ENCODE assay signal across 13 cellular contexts in genomic region chr12:23757541-23757962, GRCh38.
DNase-seq lines count a peak whose midpoint lies in the region; ATAC-seq and TF ChIP-seq lines count a peak whose summit lies in the region.
"Had no signal": no experiment of that assay in that cellular context is flagged by ENCODE, and none has a peak within 500 bp of the region (broad histone marks: within the 10 kb centered on the region; RNA-seq: fewer than 3 reads in every experiment).

No MANE protein-coding gene starts in this region.

- H3K4me2 ChIP-seq in hepatocyte, result peak overlapping the region; percentile 20

- H3K27me3 Mint-ChIP-seq in progenitor cell of endocrine pancreas (no peaks in the 10 kb centered on the region), Calu3 (ENCODE audit: unreplicated experiment) (no peaks in the 10 kb centered on the region)
- H3K27me3 Mint-ChIP-seq: CD4-positive, alpha-beta memory T cell had no signal

- H3K9ac ChIP-seq in HUES48 (ENCODE audit: low read depth, low read length), result peak overlapping the region; percentile 21; the same call in 1 of the 2 replicates

- no peaks in the 10 kb centered on the region for H3K9me3 Mint-ChIP-seq in progenitor cell of endocrine pancreas (ENCODE audit: low read depth)
- peaks cover 5% of the 10 kb centered on the region for H3K9me3 Mint-ChIP-seq in Calu3 (ENCODE audit: low read depth, unreplicated experiment)

- H3K4me3 ChIP-seq in HUES48 (ENCODE audit: low read depth, low read length), result peak overlapping the region; percentile 2; the same call in 1 of the 2 replicates
- H3K4me3 ChIP-seq in hepatocyte, result no peak overlapping the region
- H3K4me3 ChIP-seq: SJCRH30 had no signal

- H4K20me1 ChIP-seq in hepatocyte (ENCODE audit: insufficient read depth, poor library complexity, severe bottlenecking), result no peaks in the 10 kb centered on the region

- intact Hi-C loops in Calu3 (cut with micrococcal nuclease; ENCODE audit: unreplicated experiment), result no loop called here

- H3K79me2 ChIP-seq in hepatocyte, result no peaks in the 10 kb centered on the region

- H3K27me3 ChIP-seq in HUES48 (ENCODE audit: control insufficient read depth, insufficient read depth, low read length), result no peaks in the 10 kb centered on the region
- H3K27me3 ChIP-seq in hepatocyte, result no peaks in the 10 kb centered on the region
- H3K27me3 ChIP-seq: SJCRH30 had no signal

- peak overlapping the region; percentile 94 for H3K27ac Mint-ChIP-seq in progenitor cell of endocrine pancreas
- H3K27ac Mint-ChIP-seq in Calu3 (ENCODE audit: unreplicated experiment), result no peak overlapping the region
- H3K27ac Mint-ChIP-seq: CD4-positive, alpha-beta memory T cell had no signal

- no peaks in the 10 kb centered on the region for H3K9me3 ChIP-seq in HUES48 (ENCODE audit: control insufficient read depth, insufficient read depth, low read length)
- H3K9me3 ChIP-seq in hepatocyte (ENCODE audit: low read depth), result no peaks in the 10 kb centered on the region
- H3K9me3 ChIP-seq: SJCRH30 had no signal

- H3K9me2 ChIP-seq in hepatocyte (replicated peaks; ENCODE audit: insufficient read depth), result no peaks in the 10 kb centered on the region

- WGBS in hepatocyte (ENCODE audit: low lambda C conversion rate, missing lambda C conversion rate), result 4% methylated on average over 1 of the region's 1 CpG

- no TSS peak for BruUV-seq in Calu3 (replicated peaks; lab: Mats Ljungman, UMichigan)

- H3K4me1 Mint-ChIP-seq in progenitor cell of endocrine pancreas (ENCODE audit: low read depth), result peaks cover 52% of the 10 kb centered on the region
- no peaks in the 10 kb centered on the region for H3K4me1 Mint-ChIP-seq in Calu3 (ENCODE audit: low read depth, unreplicated experiment)
- H3K4me1 Mint-ChIP-seq: CD4-positive, alpha-beta memory T cell had no signal

- DNase-seq in NCI-H345 (lab: John Stamatoyannopoulos, UW) (peak; percentile 78), hepatocyte (ENCODE audit: low spot score) (no peak), progenitor cell of endocrine pancreas (ENCODE audit: low spot score, unreplicated experiment) (no peak), NCI-H128 (lab: John Stamatoyannopoulos, UW; ENCODE audit: unreplicated experiment) (no peak), Calu3 (no peak)
- DNase-seq: CD4-positive, alpha-beta memory T cell; HCEC 1CT; NK-92 treated with Interleukin-12 subunit alpha and Interleukin-12 subunit beta, amount 100 ng/mL, for 24 hours; SJCRH30; small intestine had no signal

- H3K27ac ChIP-seq in HUES48 (ENCODE audit: low read depth, low read length), result peak overlapping the region; percentile 85
- H3K27ac ChIP-seq in hepatocyte, result no peak overlapping the region
- H3K27ac ChIP-seq: HL-60, SJCRH30 had no signal

- H3K36me3 ChIP-seq in HUES48 (ENCODE audit: control insufficient read depth, insufficient read depth, low read length) (no peaks in the 10 kb centered on the region), hepatocyte (replicated peaks; ENCODE audit: insufficient read depth, low read depth) (no peaks in the 10 kb centered on the region)
- H3K36me3 ChIP-seq: SJCRH30 had no signal

- H3K36me3 Mint-ChIP-seq in progenitor cell of endocrine pancreas (ENCODE audit: insufficient read depth) (peaks cover 1% of the 10 kb centered on the region), Calu3 (ENCODE audit: insufficient read depth, unreplicated experiment) (no peaks in the 10 kb centered on the region)
- H3K36me3 Mint-ChIP-seq: CD4-positive, alpha-beta memory T cell had no signal

- TF ChIP-seq CTCF in hepatocyte (IDR thresholded peaks at IDR 0.05; ENCODE audit: poor library complexity) (no peak), progenitor cell of endocrine pancreas (IDR thresholded peaks at IDR 0.05; ENCODE audit: unreplicated experiment) (no peak), Calu3 (IDR thresholded peaks at IDR 0.05; ENCODE audit: unreplicated experiment) (no peak)

- peaks cover 71% of the 10 kb centered on the region for H3K4me1 ChIP-seq in HUES48 (ENCODE audit: control insufficient read depth, insufficient read depth, low read length)
- H3K4me1 ChIP-seq in hepatocyte (ENCODE audit: insufficient read depth), result peaks cover 11% of the 10 kb centered on the region

- ATAC-seq in HG03097 (IDR thresholded peaks at IDR 0.05; ENCODE audit: low FRiP score, unreplicated experiment), result no peak

- H2AFZ ChIP-seq in hepatocyte, result no peak overlapping the region

- CTCF ChIA-PET in Calu3 (lab: Charles Lee), result no interaction called here

- H3K4me3 Mint-ChIP-seq in progenitor cell of endocrine pancreas (ENCODE audit: low read depth) (peak overlapping the region; percentile 20), Calu3 (ENCODE audit: low read depth, unreplicated experiment) (no peak overlapping the region)
- H3K4me3 Mint-ChIP-seq: CD4-positive, alpha-beta memory T cell had no signal
